Comparison of ENCODE assay signal across 28 cellular contexts in genomic region chr13:42999491-42999890, GRCh38. TPM values are rescaled to one million over a fixed set of nuclear protein-coding genes. Genes with fewer than 3 reads are reported as not detected.
"Had no signal": no experiment of that assay in that cellular context is flagged by ENCODE, and none has a peak within 500 bp of the region (broad histone marks: within the 10 kb centered on the region; RNA-seq: fewer than 3 reads in every experiment).

No MANE protein-coding gene starts in this region.

- H3K27ac ChIP-seq: left ventricle myocardium inferior, pancreas, prostate gland, skin epidermis, stomach, thoracic aorta, tibial artery, uterus had no signal

- H3K27me3 ChIP-seq: pancreas, stomach, tibial artery, uterus had no signal

- DNase-seq: hypothalamus; immature natural killer cell; left ventricle myocardium inferior; midbrain; mucosa of descending colon; naive thymus-derived CD4-positive, alpha-beta T cell; nucleus accumbens; pancreas; posterior cingulate gyrus; retina; right cardiac atrium; stimulated activated CD4-positive, alpha-beta T cell treated with anti-CD3 and anti-CD28 coated beads, Interleukin-12 subunit alpha, Interleukin-12 subunit beta, amount 100 ng/mL, for 4 hours; stimulated activated CD4-positive, alpha-beta T cell treated with anti-CD3 and anti-CD28 coated beads, Interleukin-15, amount 100 ng/mL, for 24 hours; stimulated activated CD4-positive, alpha-beta T cell treated with anti-CD3 and anti-CD28 coated beads, Interleukin-2, amount 100 ng/mL, for 24 hours; stimulated activated CD4-positive, alpha-beta T cell treated with anti-CD3 and anti-CD28 coated beads, Interleukin-4, amount 100 ng/mL, for 1 hour; stimulated activated naive B cell treated with anti-CD40 and anti-IgM and Interleukin-4, amounts not matched to agents 10 μg/mL and 1 μg/mL and 100 μg/mL, for 72 hours; stimulated activated naive CD8-positive, alpha-beta T cell treated with anti-CD3 and anti-CD28 coated beads, Interleukin-15, Interleukin-2, amounts not matched to agents 100 U/mL and 50 U/mL, for 24 hours; stomach; tibial artery; uterus had no signal

- ATAC-seq: mucosa of descending colon; naive thymus-derived CD4-positive, alpha-beta T cell; natural killer cell treated with Interleukin-12 subunit alpha and Interleukin-12 subunit beta and Interleukin-15 and Interleukin-18, amount 100 ng/mL, for 72 hours; pancreas; right cardiac atrium; sciatic nerve; stimulated activated naive B cell treated with anti-CD40 and anti-IgM and Interleukin-4, amounts not matched to agents 10 μg/mL and 1 μg/mL and 100 μg/mL, for 72 hours; stimulated activated naive CD8-positive, alpha-beta T cell treated with anti-CD3 and anti-CD28 coated beads, Interleukin-15, Interleukin-2, amounts not matched to agents 100 U/mL and 50 U/mL, for 24 hours had no signal

- H3K9me3 ChIP-seq: left ventricle myocardium inferior, mucosa of descending colon, pancreas, prostate gland, stomach, thoracic aorta, tibial artery, uterus had no signal

- H3K4me3 ChIP-seq: left ventricle myocardium inferior, lung, mucosa of descending colon, pancreas, prostate gland, skin epidermis, stomach, thoracic aorta, tibial artery, uterus had no signal

- H3K4me1 Mint-ChIP-seq: immature natural killer cell had no signal

- H3K27ac Mint-ChIP-seq: immature natural killer cell; naive thymus-derived CD4-positive, alpha-beta T cell; stimulated activated naive B cell treated with anti-CD40 and anti-IgM and Interleukin-4, amounts not matched to agents 10 μg/mL and 1 μg/mL and 100 μg/mL, for 72 hours; type B pancreatic cell had no signal

- H3K36me3 Mint-ChIP-seq: stimulated activated naive B cell treated with anti-CD40 and anti-IgM and Interleukin-4, amounts not matched to agents 10 μg/mL and 1 μg/mL and 100 μg/mL, for 72 hours; type B pancreatic cell had no signal

- H3K27me3 Mint-ChIP-seq: naive thymus-derived CD4-positive, alpha-beta T cell; stimulated activated naive B cell treated with anti-CD40 and anti-IgM and Interleukin-4, amounts not matched to agents 10 μg/mL and 1 μg/mL and 100 μg/mL, for 72 hours; type B pancreatic cell had no signal

- H3K4me1 ChIP-seq: left ventricle myocardium inferior, pancreas, prostate gland, stomach, tibial artery, uterus had no signal

- H3K36me3 ChIP-seq: left ventricle myocardium inferior, pancreas, prostate gland, stomach, thoracic aorta, tibial artery, uterus had no signal

- H3K4me3 Mint-ChIP-seq: immature natural killer cell; naive thymus-derived CD4-positive, alpha-beta T cell; natural killer cell treated with Interleukin-12 subunit alpha and Interleukin-12 subunit beta and Interleukin-15 and Interleukin-18, amount 100 ng/mL, for 72 hours; stimulated activated naive B cell treated with anti-CD40 and anti-IgM and Interleukin-4, amounts not matched to agents 10 μg/mL and 1 μg/mL and 100 μg/mL, for 72 hours; type B pancreatic cell had no signal

RNA-seq across cellular contexts. Expression of gene EPSTI1, which starts 7.5 kb away (rescaled TPM):
- polyA plus RNA-seq: neural cell had no signal
